In genomic region chr9:110126986-110127864, GRCh38 we compare ENCODE assay signal across 8 cellular contexts.
A peak's percentile ranks its signal among the peaks of the same experiment; 100 is the strongest.
DNase-seq lines count a peak whose midpoint lies in the region; ATAC-seq and TF ChIP-seq lines count a peak whose summit lies in the region.

No MANE protein-coding gene starts in this region.

- H3K36me3 ChIP-seq in DOHH2 (ENCODE audit: control insufficient read depth, low read length), result peaks cover 43% of the 10 kb centered on the region
- H3K36me3 ChIP-seq in left ventricle myocardium inferior, result no peaks in the 10 kb centered on the region
- H3K36me3 ChIP-seq in PC-3 (ENCODE audit: low read depth, low read length), result no peaks in the 10 kb centered on the region

- H3F3A ChIP-seq in DOHH2 (ENCODE audit: control insufficient read depth, insufficient read depth), result peaks cover 55% of the 10 kb centered on the region
- no peaks in the 10 kb centered on the region for H3F3A ChIP-seq in PC-3 (ENCODE audit: low read length, unreplicated experiment)

- H3K79me2 ChIP-seq in DOHH2 (ENCODE audit: control insufficient read depth, low read length) (peaks cover 99% of the 10 kb centered on the region), PC-3 (ENCODE audit: low read length) (peaks cover 76% of the 10 kb centered on the region)

- peak overlapping the region; percentile 74 for H3K4me3 ChIP-seq in DOHH2 (ENCODE audit: low read length)
- H3K4me3 ChIP-seq in left ventricle myocardium inferior, result peak overlapping the region; percentile 65
- no peak overlapping the region for H3K4me3 ChIP-seq in PC-3 (ENCODE audit: low read length)

- no peaks in the 10 kb centered on the region for H3K27me3 Mint-ChIP-seq in activated T-helper 17 cell treated with anti-CD3 and anti-CD28 coated beads, Interleukin-2, amount 50 U/mL, for 72 hours

- H3K27ac Mint-ChIP-seq in activated T-helper 17 cell treated with anti-CD3 and anti-CD28 coated beads, Interleukin-2, amount 50 U/mL, for 72 hours, result no peak overlapping the region

- no TSS peak for BruUV-seq in PC-3 (replicated peaks; lab: Mats Ljungman, UMichigan)

- H3K4me2 ChIP-seq in DOHH2 (ENCODE audit: low read length) (peak overlapping the region; percentile 95), PC-3 (ENCODE audit: low read length) (no peak overlapping the region)

- H2AFZ ChIP-seq in PC-3 (ENCODE audit: low read length), result no peak overlapping the region

- TF ChIP-seq CTCF in DOHH2 (IDR thresholded peaks at IDR 0.05; ENCODE audit: low read depth, low read length, poor library complexity, severe bottlenecking), result no peak
- no peak for TF ChIP-seq CTCF in left ventricle myocardium inferior (IDR thresholded peaks at IDR 0.05; ENCODE audit: borderline replicate concordance)
- TF ChIP-seq CTCF in PC-3 (conservative IDR thresholded peaks at IDR 0.05; ENCODE audit: low read depth, low read length), result no peak

- CTCF ChIA-PET in PC-3 (lab: Charles Lee), result no interaction called here

- no peak for ATAC-seq in activated T-helper 17 cell treated with anti-CD3 and anti-CD28 coated beads, Interleukin-2, amount 50 U/mL, for 72 hours (replicated peaks)
- no peak for ATAC-seq in PC-3

- H4K20me1 ChIP-seq in DOHH2 (ENCODE audit: control insufficient read depth, insufficient read depth, low read depth, low read length) (no peaks in the 10 kb centered on the region), PC-3 (ENCODE audit: low read length) (peaks cover 18% of the 10 kb centered on the region; the same call in 1 of the 2 replicates)

- intact Hi-C loops in left ventricle myocardium inferior (cut with micrococcal nuclease) (no loop called here), PC-3 (cut with micrococcal nuclease) (no loop called here)

- H3K4me1 Mint-ChIP-seq in activated T-helper 17 cell treated with anti-CD3 and anti-CD28 coated beads, Interleukin-2, amount 50 U/mL, for 72 hours, result peaks cover 16% of the 10 kb centered on the region

- H3K27ac ChIP-seq in DOHH2 (ENCODE audit: low read depth, low read length) (peak overlapping the region; percentile 95), left ventricle myocardium inferior (replicated peaks) (peak overlapping the region; percentile 88), PC-3 (ENCODE audit: low read length) (no peak overlapping the region)

- DNase-seq in left ventricle myocardium inferior (peak; percentile 80), pulmonary artery endothelial cell (ENCODE audit: low read depth, low spot score) (peak; percentile 76), SKM-1 treated with dmso at 0.1 percent for 144 hours (lab: John Stamatoyannopoulos, UW; ENCODE audit: unreplicated experiment) (no peak), NCI-H2029 treated with DMSO at 0.1 percent for 48 hours (lab: John Stamatoyannopoulos, UW) (no peak), SIG-M5 (lab: John Stamatoyannopoulos, UW) (no peak), PC-3 (no peak)

- H3K27me3 ChIP-seq in DOHH2 (ENCODE audit: control insufficient read depth, low read length) (no peaks in the 10 kb centered on the region), left ventricle myocardium inferior (ENCODE audit: low read depth) (no peaks in the 10 kb centered on the region), PC-3 (ENCODE audit: low read length) (no peaks in the 10 kb centered on the region)

- POLR2A ChIA-PET in PC-3 (lab: Charles Lee; ENCODE audit: unreplicated experiment), result no interaction called here

- no peaks in the 10 kb centered on the region for H3K9me3 Mint-ChIP-seq in activated T-helper 17 cell treated with anti-CD3 and anti-CD28 coated beads, Interleukin-2, amount 50 U/mL, for 72 hours

- H3K4me1 ChIP-seq in DOHH2 (ENCODE audit: control insufficient read depth, low read length), result peaks cover 100% of the 10 kb centered on the region
- H3K4me1 ChIP-seq in left ventricle myocardium inferior, result peaks cover 97% of the 10 kb centered on the region
- H3K4me1 ChIP-seq in PC-3 (ENCODE audit: insufficient read depth, low read length), result peaks cover 15% of the 10 kb centered on the region

- H3K9me3 ChIP-seq in DOHH2 (ENCODE audit: control insufficient read depth, insufficient read depth, low read length) (no peaks in the 10 kb centered on the region), left ventricle myocardium inferior (replicated peaks) (no peaks in the 10 kb centered on the region), PC-3 (ENCODE audit: low read length) (no peaks in the 10 kb centered on the region)

- H3K4me3 Mint-ChIP-seq in activated T-helper 17 cell treated with anti-CD3 and anti-CD28 coated beads, Interleukin-2, amount 50 U/mL, for 72 hours, result peak overlapping the region; percentile 16

- H3K36me3 Mint-ChIP-seq in activated T-helper 17 cell treated with anti-CD3 and anti-CD28 coated beads, Interleukin-2, amount 50 U/mL, for 72 hours (ENCODE audit: low read depth), result no peaks in the 10 kb centered on the region

- no peaks in the 10 kb centered on the region for H3K9me2 ChIP-seq in DOHH2 (replicated peaks; ENCODE audit: control insufficient read depth, low read length)
- no peaks in the 10 kb centered on the region for H3K9me2 ChIP-seq in PC-3 (replicated peaks; ENCODE audit: low read length)

- no peak overlapping the region for H3K9ac ChIP-seq in PC-3 (ENCODE audit: low read length)

Comparison
In these comparisons a context has a peak if more than half of its experiments do, and no peak if none do; other contexts are left out.
1. DNase-seq: peak in left ventricle myocardium inferior (single experiment) and pulmonary artery endothelial cell (single experiment); none in SKM-1 treated with dmso at 0.1 percent for 144 hours (single experiment), NCI-H2029 treated with DMSO at 0.1 percent for 48 hours (single experiment), SIG-M5 (single experiment) and PC-3 (single experiment).